18 cellular contexts compared by ENCODE assay signal in the genomic region with DNA sequence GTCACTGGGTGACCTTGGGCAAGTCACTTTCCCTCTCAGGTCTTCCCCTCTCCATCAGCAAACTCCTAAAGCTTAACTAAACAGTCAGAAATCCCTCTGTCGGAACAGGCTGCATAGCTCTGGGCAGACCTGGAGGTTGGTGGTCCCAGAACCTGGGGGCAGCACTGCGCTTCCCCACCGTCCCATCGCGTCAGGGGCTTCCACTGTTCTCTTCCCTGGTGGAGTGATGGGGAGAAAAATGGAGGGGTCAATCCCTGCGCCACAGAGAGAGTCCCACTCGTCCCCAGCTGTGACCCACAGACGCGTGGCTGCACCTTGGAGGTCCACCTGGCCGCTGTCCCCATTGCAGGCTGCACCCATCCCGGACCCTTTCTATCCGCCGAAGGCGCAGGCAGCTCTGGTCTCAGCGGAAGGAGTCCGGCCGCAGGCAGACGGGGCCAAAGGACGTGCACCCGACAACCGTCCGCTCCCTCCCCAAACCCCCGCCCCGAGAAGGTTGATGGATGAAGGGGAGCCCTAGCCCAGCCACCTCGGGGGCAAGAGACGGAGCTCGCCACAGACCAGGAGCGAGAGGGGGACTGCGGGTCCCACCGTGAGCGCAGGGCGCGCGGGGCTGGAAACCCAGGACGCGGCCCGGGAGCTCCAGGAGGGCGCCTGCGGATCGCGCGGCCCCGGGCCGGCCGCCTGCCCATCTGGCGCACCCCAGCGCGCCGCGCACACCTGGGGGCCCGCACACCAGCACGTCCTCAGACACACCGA. TPM values are rescaled to one million over a fixed set of nuclear protein-coding genes. Genes with fewer than 3 reads are reported as not detected.
DNase-seq lines count a peak whose midpoint lies in the region; ATAC-seq and TF ChIP-seq lines count a peak whose summit lies in the region.
"Had no signal": no experiment of that assay in that cellular context is flagged by ENCODE, and none has a peak within 500 bp of the region (broad histone marks: within the 10 kb centered on the region; RNA-seq: fewer than 3 reads in every experiment).

No MANE protein-coding gene starts in this region.

- no peaks in the 10 kb centered on the region for H3K9me3 Mint-ChIP-seq in stimulated activated naive CD8-positive, alpha-beta T cell treated with anti-CD3 and anti-CD28 coated beads, Interleukin-15, amount 100 ng/mL, for 72 hours
- H3K9me3 Mint-ChIP-seq: neural crest cell had no signal

- POLR2A ChIA-PET in SK-N-SH (lab: Yijun Ruan, JAX): no interaction called here
- POLR2A ChIA-PET in Panc1 (lab: Charles Lee): no interaction called here

- peaks cover 45% of the 10 kb centered on the region for H3K4me1 Mint-ChIP-seq in stimulated activated naive CD8-positive, alpha-beta T cell treated with anti-CD3 and anti-CD28 coated beads, Interleukin-15, amount 100 ng/mL, for 72 hours

- H3K27ac Mint-ChIP-seq in stimulated activated naive CD8-positive, alpha-beta T cell treated with anti-CD3 and anti-CD28 coated beads, Interleukin-15, amount 100 ng/mL, for 72 hours: no peak overlapping the region

- intact Hi-C loops in Panc1 (cut with micrococcal nuclease; ENCODE audit: unreplicated experiment): no loop called here
- intact Hi-C loops in sciatic nerve (cut with DNase I): no loop called here

- peaks cover 94% of the 10 kb centered on the region for H3K27me3 Mint-ChIP-seq in stimulated activated naive CD8-positive, alpha-beta T cell treated with anti-CD3 and anti-CD28 coated beads, Interleukin-15, amount 100 ng/mL, for 72 hours

- H3K27me3 ChIP-seq in SK-N-SH (ENCODE audit: insufficient read depth) (peaks cover 42% of the 10 kb centered on the region), Panc1 (ENCODE audit: control insufficient read depth, insufficient read depth, low read length) (peaks cover 15% of the 10 kb centered on the region; the same call in 1 of the 2 replicates)

- no peak overlapping the region for H3K4me3 Mint-ChIP-seq in stimulated activated naive CD8-positive, alpha-beta T cell treated with anti-CD3 and anti-CD28 coated beads, Interleukin-15, amount 100 ng/mL, for 72 hours
- H3K4me3 Mint-ChIP-seq: neural crest cell had no signal

- no peaks in the 10 kb centered on the region for H3K79me2 ChIP-seq in SK-N-SH (ENCODE audit: insufficient read depth)

- no peak overlapping the region for H3K4me2 ChIP-seq in SK-N-SH

- DNase-seq in SK-N-SH (peak; percentile 34), Panc1 (ENCODE audit: low read depth, low spot score) (no peak), sciatic nerve (ENCODE audit: low spot score) (peak; percentile 43), NCI-H128 (lab: John Stamatoyannopoulos, UW; ENCODE audit: unreplicated experiment) (no peak)
- DNase-seq in stimulated activated naive CD8-positive, alpha-beta T cell treated with anti-CD3 and anti-CD28 coated beads, Interleukin-15, amount 100 ng/mL, for 72 hours: no peak
- DNase-seq: Caco-2; dermis blood vessel endothelial cell; foreskin melanocyte; NCI-H446; stimulated activated CD4-positive, alpha-beta T cell treated with anti-CD3 and anti-CD28 coated beads, Interleukin-12 subunit alpha, Interleukin-12 subunit beta, amount 100 ng/mL, for 4 hours; transverse colon had no signal

- TF ChIP-seq RAD21 in SK-N-SH (IDR thresholded peaks at IDR 0.05; ENCODE audit: low read length): no peak

- in situ Hi-C loops in Panc1 (cut with HindIII; ENCODE audit: low pct_unique_long_range_greater_than_20kb, low sequenced_read_pairs): no loop called here

- CTCF ChIA-PET in SK-N-SH (lab: Yijun Ruan, JAX) (interaction anchor here (2.4 kb wide), 1 partner anchor 68 kb away, joined by 17 read pairs; no protein-coding TSS in a partner anchor), Panc1 (lab: Charles Lee) (interaction anchor here (0.5 to 0.9 kb wide), 5 partner anchors 18 to 506 kb away, joined by 3 to 6 read pairs (median 4); a partner anchor contains a TSS)

- TF ChIP-seq EP300 in SK-N-SH (IDR thresholded peaks at IDR 0.05; ENCODE audit: borderline replicate concordance in 1 of 2, low read depth in 1 of 2, low read length in 1 of 2): no peak

- no TSS peak for BruUV-seq in Panc1 (replicated peaks; lab: Mats Ljungman, UMichigan)

- H3K9me3 ChIP-seq in SK-N-SH: no peaks in the 10 kb centered on the region
- H3K9me3 ChIP-seq in Panc1 (ENCODE audit: control insufficient read depth, insufficient read depth, low read depth, low read length): no peaks in the 10 kb centered on the region
- no peaks in the 10 kb centered on the region for H3K9me3 ChIP-seq in iPS-18c (ENCODE audit: control insufficient read depth, insufficient read depth, low read length)
- H3K9me3 ChIP-seq: Caco-2, transverse colon had no signal

- ATAC-seq in SK-N-SH treated with all-trans-retinoic acid at 6 μM for 48 hours (no peak), Panc1 (no peak), sciatic nerve (no peak), HG02759 (IDR thresholded peaks at IDR 0.05; ENCODE audit: unreplicated experiment) (no peak)
- ATAC-seq in stimulated activated naive CD8-positive, alpha-beta T cell treated with anti-CD3 and anti-CD28 coated beads, Interleukin-15, amount 100 ng/mL, for 72 hours: no peak
- ATAC-seq: left colon had no signal

- H3K27ac ChIP-seq in SK-N-SH (ENCODE audit: low read depth in 2 of 2, low read length in 1 of 2) (no peak overlapping the region), Panc1 (ENCODE audit: low read length) (no peak overlapping the region)
- H3K27ac ChIP-seq: transverse colon had no signal

- H3K4me1 ChIP-seq in SK-N-SH (ENCODE audit: control insufficient read depth in 1 of 2, insufficient read depth in 2 of 2, low read depth in 1 of 2, low read length in 1 of 2) (no peaks in the 10 kb centered on the region; a peak in 1 of 4 replicates), Panc1 (ENCODE audit: control insufficient read depth, insufficient read depth, low read length) (no peaks in the 10 kb centered on the region; the same call in 1 of the 2 replicates)

- H3K9ac ChIP-seq in SK-N-SH: no peak overlapping the region

- no peak overlapping the region for H3K4me3 ChIP-seq in SK-N-SH (ENCODE audit: low read depth in 2 of 2, low read length in 1 of 2)
- H3K4me3 ChIP-seq in Panc1 (ENCODE audit: low read depth in 2 of 2, low read length in 2 of 2): peak overlapping the region; percentile 13 to 16; a peak in 2 of 4 replicates
- peak overlapping the region; percentile 46 for H3K4me3 ChIP-seq in iPS-18c (ENCODE audit: insufficient read depth, low read depth, low read length)
- H3K4me3 ChIP-seq: transverse colon had no signal

- no peak for TF ChIP-seq CTCF in SK-N-SH (IDR thresholded peaks at IDR 0.05)
- TF ChIP-seq CTCF in Panc1 (IDR thresholded peaks at IDR 0.05): no peak

- no peaks in the 10 kb centered on the region for H3K9me2 ChIP-seq in SK-N-SH

- H4K20me1 ChIP-seq in SK-N-SH (ENCODE audit: insufficient read depth): no peaks in the 10 kb centered on the region

- no peaks in the 10 kb centered on the region for H3F3A ChIP-seq in SK-N-SH (replicated peaks; ENCODE audit: insufficient read depth)

- WGBS in SK-N-SH (ENCODE audit: low lambda C conversion rate): 35% methylated on average over 6 of the region's 53 CpGs

- H3K36me3 ChIP-seq in SK-N-SH (replicated peaks in 1 of 2; ENCODE audit: control insufficient read depth in 1 of 2, insufficient read depth in 2 of 2, low read length in 1 of 2) (no peaks in the 10 kb centered on the region), Panc1 (ENCODE audit: control insufficient read depth, insufficient read depth, low read length) (no peaks in the 10 kb centered on the region; the same call in 1 of the 2 replicates)
- H3K36me3 ChIP-seq: transverse colon had no signal

- H2AFZ ChIP-seq in SK-N-SH (ENCODE audit: low read depth): no peak overlapping the region

TF ChIP-seq in SK-N-SH, 30 proteins besides CTCF, POLR2A, EP300 and RAD21 (continues in another document):
- TF ChIP-seq JUND (IDR thresholded peaks at IDR 0.05) (no peak), SIN3A (IDR thresholded peaks at IDR 0.05; ENCODE audit: borderline replicate concordance, low read depth, low read length) (no peak), SMC3 (IDR thresholded peaks at IDR 0.05; ENCODE audit: low read depth, low read length) (no peak), YY1 (IDR thresholded peaks at IDR 0.05; ENCODE audit: low read depth) (no peak)
- TF ChIP-seq, protein P1, sequence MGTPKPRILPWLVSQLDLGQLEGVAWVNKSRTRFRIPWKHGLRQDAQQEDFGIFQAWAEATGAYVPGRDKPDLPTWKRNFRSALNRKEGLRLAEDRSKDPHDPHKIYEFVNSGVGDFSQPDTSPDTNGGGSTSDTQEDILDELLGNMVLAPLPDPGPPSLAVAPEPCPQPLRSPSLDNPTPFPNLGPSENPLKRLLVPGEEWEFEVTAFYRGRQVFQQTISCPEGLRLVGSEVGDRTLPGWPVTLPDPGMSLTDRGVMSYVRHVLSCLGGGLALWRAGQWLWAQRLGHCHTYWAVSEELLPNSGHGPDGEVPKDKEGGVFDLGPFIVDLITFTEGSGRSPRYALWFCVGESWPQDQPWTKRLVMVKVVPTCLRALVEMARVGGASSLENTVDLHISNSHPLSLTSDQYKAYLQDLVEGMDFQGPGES (IDR thresholded peaks at IDR 0.05; ENCODE audit: low read depth, low read length): no peak

TF ChIP-seq in SK-N-SH treated with all-trans-retinoic acid at 6 μM for 48 hours, 23 proteins besides CTCF, POLR2A, EP300 and RAD21 (continues in another document):
- TF ChIP-seq, protein P2, sequence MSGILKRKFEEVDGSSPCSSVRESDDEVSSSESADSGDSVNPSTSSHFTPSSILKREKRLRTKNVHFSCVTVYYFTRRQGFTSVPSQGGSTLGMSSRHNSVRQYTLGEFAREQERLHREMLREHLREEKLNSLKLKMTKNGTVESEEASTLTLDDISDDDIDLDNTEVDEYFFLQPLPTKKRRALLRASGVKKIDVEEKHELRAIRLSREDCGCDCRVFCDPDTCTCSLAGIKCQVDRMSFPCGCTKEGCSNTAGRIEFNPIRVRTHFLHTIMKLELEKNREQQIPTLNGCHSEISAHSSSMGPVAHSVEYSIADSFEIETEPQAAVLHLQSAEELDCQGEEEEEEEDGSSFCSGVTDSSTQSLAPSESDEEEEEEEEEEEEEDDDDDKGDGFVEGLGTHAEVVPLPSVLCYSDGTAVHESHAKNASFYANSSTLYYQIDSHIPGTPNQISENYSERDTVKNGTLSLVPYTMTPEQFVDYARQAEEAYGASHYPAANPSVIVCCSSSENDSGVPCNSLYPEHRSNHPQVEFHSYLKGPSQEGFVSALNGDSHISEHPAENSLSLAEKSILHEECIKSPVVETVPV (CRISPR knock-in tag; IDR thresholded peaks at IDR 0.05): no peak

RNA-seq across cellular contexts. Expression of a gene that starts 0.6 kb away (rescaled TPM):
- not detected in 2 replicates for polyA plus RNA-seq in SK-N-SH (2012; rRNA removed)
- polyA plus RNA-seq in SK-N-SH (2012; cell fraction: cytosol; rRNA removed): not detected in 2 replicates
- polyA plus RNA-seq in SK-N-SH (2012; cell fraction: nucleus; rRNA removed): not detected in 2 replicates
- total RNA-seq in Panc1 (2021; ENCODE audit: unreplicated experiment) (not detected), sciatic nerve (not detected)
- not detected for polyA plus RNA-seq in Panc1 (2012; ENCODE audit: insufficient read length)
- total RNA-seq: A673, dermis blood vessel endothelial cell, M059J, neural crest cell, transverse colon had no signal

RNA-seq across cellular contexts. Expression of a gene that starts 58.5 kb away (rescaled TPM):
- polyA plus RNA-seq in SK-N-SH (2012; rRNA removed): 0.31 and 0.36 TPM in 2 replicates
- 0.26 and 0.31 TPM in 2 replicates for polyA plus RNA-seq in SK-N-SH (2012; cell fraction: cytosol; rRNA removed)
- 0.50 and 0.67 TPM in 2 replicates for polyA plus RNA-seq in SK-N-SH (2012; cell fraction: nucleus; rRNA removed)
- total RNA-seq in Panc1 (2021; ENCODE audit: unreplicated experiment) (26.5 TPM), sciatic nerve (11.4 TPM)
- polyA plus RNA-seq in Panc1 (2012; ENCODE audit: insufficient read length): 46.9 TPM
- total RNA-seq: A673 had no signal

Comparison
In these comparisons a context has a peak if more than half of its experiments do, and no peak if none do; other contexts are left out.
1. DNase-seq: peak in SK-N-SH (single experiment) and sciatic nerve (single experiment); none in Panc1 (single experiment), NCI-H128 (single experiment) and stimulated activated naive CD8-positive, alpha-beta T cell treated with anti-CD3 and anti-CD28 coated beads, Interleukin-15, amount 100 ng/mL, for 72 hours (0 of 2).
2. H3K4me3 ChIP-seq: peak in Panc1 (2 of 2) and iPS-18c (single experiment); none in SK-N-SH (0 of 2).